In genomic region chr14:104416383-104416782, GRCh38 we compare ENCODE assay signal across 39 cellular contexts.
"Had no signal": no experiment of that assay in that cellular context is flagged by ENCODE, and none has a peak within 500 bp of the region (broad histone marks: within the 10 kb centered on the region; RNA-seq: fewer than 3 reads in every experiment).

No MANE protein-coding gene starts in this region.

- H3K9me3 ChIP-seq: adrenal gland, ascending aorta, body of pancreas, breast epithelium had no signal

- H3K4me3 ChIP-seq: adrenal gland, ascending aorta, body of pancreas, breast epithelium, cardiac muscle cell had no signal

- H3K27me3 ChIP-seq: adrenal gland, ascending aorta, body of pancreas, brain microvascular endothelial cell had no signal

- ATAC-seq: activated naive CD4-positive, alpha-beta T cell treated with anti-CD3 and anti-CD28 coated beads, Interleukin-2, amount 50 U/mL, for 72 hours; activated naive CD8-positive, alpha-beta T cell treated with anti-CD3 and anti-CD28 coated beads, Interleukin-2, amount 50 U/mL, for 24 hours; activated T-cell treated with anti-CD3 and anti-CD28 coated beads, Interleukin-2, amount 50 U/mL, for 4 hours; activated T-cell treated with anti-CD3 and anti-CD28 coated beads, Interleukin-2, amount 50 U/mL, for 72 hours; activated T-helper 17 cell treated with anti-CD3 and anti-CD28 coated beads, Interleukin-2, amount 50 U/mL, for 72 hours; body of pancreas had no signal

- H3K9me3 Mint-ChIP-seq: activated naive CD4-positive, alpha-beta T cell treated with anti-CD3 and anti-CD28 coated beads, Interleukin-2, amount 10 ng/mL, durations not matched to agents 7 days and 5 days; activated naive CD4-positive, alpha-beta T cell treated with anti-CD3 and anti-CD28 coated beads, Interleukin-2, amount 50 U/mL, for 24 hours; activated naive CD4-positive, alpha-beta T cell treated with anti-CD3 and anti-CD28 coated beads, Interleukin-2, amount 50 U/mL, for 72 hours; activated naive CD8-positive, alpha-beta T cell treated with anti-CD3 and anti-CD28 coated beads for 36 hours; activated naive CD8-positive, alpha-beta T cell treated with anti-CD3 and anti-CD28 coated beads, Interleukin-2, amount 50 U/mL, for 24 hours; activated T-cell treated with anti-CD3 and anti-CD28 coated beads, Interleukin-2, amount 50 U/mL, for 24 hours; activated T-cell treated with anti-CD3 and anti-CD28 coated beads, Interleukin-2, amount 50 U/mL, for 4 hours; activated T-cell treated with anti-CD3 and anti-CD28 coated beads, Interleukin-2, amount 50 U/mL, for 72 hours; activated T-helper 1 cell treated with anti-CD3 and anti-CD28 coated beads, Interleukin-12 subunit alpha, Interleukin-12 subunit beta, Interleukin-2, Interleukin-4 antibody, amounts not matched to agents 30 ng/mL and 10 ng/mL and 1 ng/mL, durations not matched to agents 14 hours and 24 hours and 36 hours; activated T-helper 17 cell treated with anti-CD3 and anti-CD28 coated beads, Interleukin-2, amount 50 U/mL, for 72 hours; activated T-helper 2 cell treated with anti-CD3 and anti-CD28 coated beads, Interferon-gamma antibody, Interleukin-2, Interleukin-4, amounts not matched to agents 10 μg/mL and 5 μg/mL and 100 μg/mL, durations not matched to agents 14 hours and 24 hours and 36 hours; central memory CD8-positive, alpha-beta T cell had no signal

- H3K27ac ChIP-seq: adrenal gland, ascending aorta, body of pancreas, brain microvascular endothelial cell, breast epithelium, cardiac muscle cell had no signal

- DNase-seq: activated effector memory CD4-positive, alpha-beta T cell treated with anti-CD3 and anti-CD28 coated beads, Interleukin-2, amount 50 U/mL, for 16 hours; activated effector memory CD4-positive, alpha-beta T cell treated with Interleukin-2 at 50 U/mL for 16 hours; activated gamma-delta T cell; activated gamma-delta T cell treated with Interleukin-2 at 50 U/mL for 16 hours; activated naive CD4-positive, alpha-beta T cell; activated naive CD4-positive, alpha-beta T cell treated with anti-CD3 and anti-CD28 coated beads for 36 hours; activated naive CD4-positive, alpha-beta T cell treated with anti-CD3 and anti-CD28 coated beads, Interleukin-2, amount 10 ng/mL, durations not matched to agents 7 days and 5 days; activated naive CD4-positive, alpha-beta T cell treated with anti-CD3 and anti-CD28 coated beads, Interleukin-2, amount 50 U/mL, for 16 hours; activated naive CD4-positive, alpha-beta T cell treated with Interleukin-2 at 50 U/mL for 16 hours; activated naive CD8-positive, alpha-beta T cell treated with anti-CD3 and anti-CD28 coated beads for 36 hours; activated naive CD8-positive, alpha-beta T cell treated with anti-CD3 and anti-CD28 coated beads, Interleukin-2, amount 10 ng/mL, durations not matched to agents 7 days and 5 days; activated naive CD8-positive, alpha-beta T cell treated with anti-CD3 and anti-CD28 coated beads, Interleukin-2, amount 50 U/mL, for 24 hours; activated T-cell treated with anti-CD3 and anti-CD28 coated beads, Interleukin-2, amount 50 U/mL, for 24 hours; activated T-cell treated with anti-CD3 and anti-CD28 coated beads, Interleukin-2, amount 50 U/mL, for 4 hours; activated T-cell treated with anti-CD3 and anti-CD28 coated beads, Interleukin-2, amount 50 U/mL, for 48 hours; activated T-cell treated with anti-CD3 and anti-CD28 coated beads, Interleukin-2, amount 50 U/mL, for 72 hours; adrenal gland; amniotic stem cell; amygdala; anterior cingulate cortex; aorta; body of pancreas; brain microvascular endothelial cell; caudate nucleus; central memory CD4-positive, alpha-beta T cell; cerebellar nuclear complex had no signal

- H3K27me3 Mint-ChIP-seq: activated naive CD4-positive, alpha-beta T cell treated with anti-CD3 and anti-CD28 coated beads, Interleukin-2, amount 50 U/mL, for 24 hours; activated naive CD8-positive, alpha-beta T cell; activated naive CD8-positive, alpha-beta T cell treated with anti-CD3 and anti-CD28 coated beads for 36 hours; activated naive CD8-positive, alpha-beta T cell treated with anti-CD3 and anti-CD28 coated beads, Interleukin-2, amount 50 U/mL, for 24 hours had no signal

- FAIRE-seq: astrocyte, bronchial epithelial cell had no signal

- H3K36me3 Mint-ChIP-seq: activated naive CD4-positive, alpha-beta T cell treated with anti-CD3 and anti-CD28 coated beads, Interleukin-2, amount 10 ng/mL, durations not matched to agents 7 days and 5 days; activated naive CD4-positive, alpha-beta T cell treated with anti-CD3 and anti-CD28 coated beads, Interleukin-2, amount 50 U/mL, for 24 hours; activated naive CD8-positive, alpha-beta T cell; activated naive CD8-positive, alpha-beta T cell treated with anti-CD3 and anti-CD28 coated beads for 36 hours; activated naive CD8-positive, alpha-beta T cell treated with anti-CD3 and anti-CD28 coated beads, Interleukin-2, amount 10 ng/mL, durations not matched to agents 7 days and 5 days; brain had no signal

- H3K27ac Mint-ChIP-seq: activated naive CD4-positive, alpha-beta T cell treated with anti-CD3 and anti-CD28 coated beads for 36 hours; activated naive CD4-positive, alpha-beta T cell treated with anti-CD3 and anti-CD28 coated beads, Interleukin-2, amount 10 ng/mL, durations not matched to agents 7 days and 5 days; activated naive CD4-positive, alpha-beta T cell treated with anti-CD3 and anti-CD28 coated beads, Interleukin-2, amount 50 U/mL, for 24 hours; activated naive CD4-positive, alpha-beta T cell treated with anti-CD3 and anti-CD28 coated beads, Interleukin-2, amount 50 U/mL, for 72 hours; activated naive CD8-positive, alpha-beta T cell; activated naive CD8-positive, alpha-beta T cell treated with anti-CD3 and anti-CD28 coated beads for 36 hours; activated naive CD8-positive, alpha-beta T cell treated with anti-CD3 and anti-CD28 coated beads, Interleukin-2, amount 10 ng/mL, durations not matched to agents 7 days and 5 days; activated naive CD8-positive, alpha-beta T cell treated with anti-CD3 and anti-CD28 coated beads, Interleukin-2, amount 50 U/mL, for 24 hours; activated T-cell treated with anti-CD3 and anti-CD28 coated beads, Interleukin-2, amount 50 U/mL, for 24 hours; activated T-cell treated with anti-CD3 and anti-CD28 coated beads, Interleukin-2, amount 50 U/mL, for 72 hours; activated T-helper 1 cell treated with anti-CD3 and anti-CD28 coated beads, Interleukin-12 subunit alpha, Interleukin-12 subunit beta, Interleukin-2, Interleukin-4 antibody, amounts not matched to agents 30 ng/mL and 10 ng/mL and 1 ng/mL, durations not matched to agents 14 hours and 24 hours and 36 hours; activated T-helper 17 cell treated with anti-CD3 and anti-CD28 coated beads, Interleukin-2, amount 50 U/mL, for 72 hours; activated T-helper 2 cell treated with anti-CD3 and anti-CD28 coated beads, Interferon-gamma antibody, Interleukin-2, Interleukin-4, amounts not matched to agents 10 μg/mL and 5 μg/mL and 100 μg/mL, durations not matched to agents 14 hours and 24 hours and 36 hours; brain had no signal

- H3K4me3 Mint-ChIP-seq: activated naive CD4-positive, alpha-beta T cell treated with anti-CD3 and anti-CD28 coated beads for 36 hours; activated naive CD4-positive, alpha-beta T cell treated with anti-CD3 and anti-CD28 coated beads, Interleukin-2, amount 10 ng/mL, durations not matched to agents 7 days and 5 days; activated naive CD4-positive, alpha-beta T cell treated with anti-CD3 and anti-CD28 coated beads, Interleukin-2, amount 50 U/mL, for 24 hours; activated naive CD8-positive, alpha-beta T cell; activated naive CD8-positive, alpha-beta T cell treated with anti-CD3 and anti-CD28 coated beads for 36 hours; activated naive CD8-positive, alpha-beta T cell treated with anti-CD3 and anti-CD28 coated beads, Interleukin-2, amount 10 ng/mL, durations not matched to agents 7 days and 5 days; activated naive CD8-positive, alpha-beta T cell treated with anti-CD3 and anti-CD28 coated beads, Interleukin-2, amount 50 U/mL, for 24 hours; activated T-cell treated with anti-CD3 and anti-CD28 coated beads, Interleukin-2, amount 50 U/mL, for 24 hours; activated T-cell treated with anti-CD3 and anti-CD28 coated beads, Interleukin-2, amount 50 U/mL, for 4 hours; activated T-cell treated with anti-CD3 and anti-CD28 coated beads, Interleukin-2, amount 50 U/mL, for 72 hours; activated T-helper 1 cell treated with anti-CD3 and anti-CD28 coated beads, Interleukin-12 subunit alpha, Interleukin-12 subunit beta, Interleukin-2, Interleukin-4 antibody, amounts not matched to agents 30 ng/mL and 10 ng/mL and 1 ng/mL, durations not matched to agents 14 hours and 24 hours and 36 hours; activated T-helper 17 cell treated with anti-CD3 and anti-CD28 coated beads, Interleukin-2, amount 50 U/mL, for 72 hours; brain; central memory CD8-positive, alpha-beta T cell had no signal

- H3K4me1 Mint-ChIP-seq: activated naive CD4-positive, alpha-beta T cell treated with anti-CD3 and anti-CD28 coated beads, Interleukin-2, amount 10 ng/mL, durations not matched to agents 7 days and 5 days; activated naive CD4-positive, alpha-beta T cell treated with anti-CD3 and anti-CD28 coated beads, Interleukin-2, amount 50 U/mL, for 24 hours; activated naive CD8-positive, alpha-beta T cell treated with anti-CD3 and anti-CD28 coated beads for 36 hours; activated naive CD8-positive, alpha-beta T cell treated with anti-CD3 and anti-CD28 coated beads, Interleukin-2, amount 10 ng/mL, durations not matched to agents 7 days and 5 days; activated naive CD8-positive, alpha-beta T cell treated with anti-CD3 and anti-CD28 coated beads, Interleukin-2, amount 50 U/mL, for 24 hours; activated T-helper 17 cell treated with anti-CD3 and anti-CD28 coated beads, Interleukin-2, amount 50 U/mL, for 72 hours had no signal

- H3K36me3 ChIP-seq: adrenal gland, ascending aorta, brain microvascular endothelial cell, breast epithelium, cardiac muscle cell had no signal

- H3K4me1 ChIP-seq: adrenal gland, ascending aorta, body of pancreas, breast epithelium had no signal
